ENCODE assay signal across 29 cellular contexts in the genomic region with DNA sequence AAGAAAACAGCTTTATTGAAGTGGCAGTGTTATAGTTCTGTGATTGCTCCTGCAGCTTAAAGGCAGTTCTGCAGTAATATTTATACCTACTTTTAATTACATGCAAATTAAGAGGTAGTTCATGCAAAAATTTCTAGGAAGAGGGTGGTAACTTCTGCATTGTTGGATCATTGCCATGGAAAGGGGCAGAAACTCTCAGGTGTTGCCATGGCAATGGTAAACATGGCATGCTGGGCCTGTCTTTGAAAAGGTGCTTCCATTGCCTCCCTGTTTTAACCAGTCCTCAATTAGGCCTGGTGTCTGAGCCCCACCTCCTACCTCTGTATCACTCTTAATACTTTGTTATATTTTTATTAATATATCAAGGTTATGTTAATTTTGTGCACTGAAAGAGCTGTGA.
"Had no signal": no experiment of that assay in that cellular context is flagged by ENCODE, and none has a peak within 500 bp of the region (broad histone marks: within the 10 kb centered on the region; RNA-seq: fewer than 3 reads in every experiment).

No MANE protein-coding gene starts in this region.

- H3K4me3 ChIP-seq: adrenal gland, body of pancreas, left lung, lower lobe of right lung, neural progenitor cell, psoas muscle, smooth muscle cell, stomach, thyroid gland, upper lobe of right lung had no signal

- DNase-seq: activated CD4-positive, alpha-beta memory T cell treated with anti-CD3 and anti-CD28 coated beads for 36 hours; activated CD4-positive, alpha-beta T cell treated with anti-CD3 and anti-CD28 coated beads, Interleukin-2, amount 10 ng/mL, durations not matched to agents 24 days and 14 days; activated CD4-positive, CD25-positive, alpha-beta regulatory T cell treated with anti-CD3 and anti-CD28 coated beads, Interleukin-2, amount 50 U/mL, for 72 hours; activated CD8-positive, alpha-beta memory T cell treated with anti-CD3 and anti-CD28 coated beads, Interleukin-2, amount 50 U/mL, for 4 hours; activated effector memory CD4-positive, alpha-beta T cell treated with anti-CD3 and anti-CD28 coated beads, Interleukin-2, amount 50 U/mL, for 16 hours; activated naive CD4-positive, alpha-beta T cell treated with anti-CD3 and anti-CD28 coated beads for 36 hours; activated naive CD8-positive, alpha-beta T cell treated with anti-CD3 and anti-CD28 coated beads for 36 hours; activated T-cell treated with anti-CD3 and anti-CD28 coated beads, Interleukin-2, amount 50 U/mL, for 1 hour; adrenal gland; aorta; body of pancreas; dermis blood vessel endothelial cell; effector memory CD4-positive, alpha-beta T cell; glutamatergic neuron; left lung; lower lobe of right lung; mesenchymal stem cell; natural killer cell; occipital lobe; psoas muscle; stimulated activated CD4-positive, alpha-beta T cell treated with anti-CD3 and anti-CD28 coated beads, Interleukin-15, amount 100 ng/mL, for 24 hours; stimulated activated CD4-positive, alpha-beta T cell treated with anti-CD3 and anti-CD28 coated beads, Interleukin-2, amount 100 ng/mL, for 24 hours; stimulated activated naive B cell treated with anti-CD40 and anti-IgM and Interleukin-4, amounts not matched to agents 10 μg/mL and 1 μg/mL and 100 μg/mL, for 72 hours; stomach; upper lobe of right lung had no signal

- H3K27me3 ChIP-seq: adrenal gland, body of pancreas, left lung, neural progenitor cell, stomach, thyroid gland, upper lobe of right lung had no signal

- H3K9ac ChIP-seq: neural progenitor cell, parathyroid adenoma had no signal

- H3K4me2 ChIP-seq: neural progenitor cell, smooth muscle cell had no signal

- H3K4me1 ChIP-seq: body of pancreas, left lung, neural progenitor cell, parathyroid adenoma, psoas muscle, upper lobe of right lung had no signal

- H3K79me2 ChIP-seq: parathyroid adenoma had no signal

- H3K27ac ChIP-seq: adrenal gland, body of pancreas, left lung, lower lobe of right lung, neural progenitor cell, parathyroid adenoma, psoas muscle, stomach, thyroid gland, upper lobe of right lung had no signal

- ATAC-seq: body of pancreas; left lung; lower lobe of right lung; natural killer cell; psoas muscle; stimulated activated naive B cell treated with anti-CD40 and anti-IgM and Interleukin-4, amounts not matched to agents 10 μg/mL and 1 μg/mL and 100 μg/mL, for 72 hours; upper lobe of right lung had no signal

- H3K36me3 ChIP-seq: adrenal gland, left lung, lower lobe of right lung, neural progenitor cell, stomach, thyroid gland, upper lobe of right lung had no signal
